ENCODE assay signal across 28 cellular contexts in the genomic region with DNA sequence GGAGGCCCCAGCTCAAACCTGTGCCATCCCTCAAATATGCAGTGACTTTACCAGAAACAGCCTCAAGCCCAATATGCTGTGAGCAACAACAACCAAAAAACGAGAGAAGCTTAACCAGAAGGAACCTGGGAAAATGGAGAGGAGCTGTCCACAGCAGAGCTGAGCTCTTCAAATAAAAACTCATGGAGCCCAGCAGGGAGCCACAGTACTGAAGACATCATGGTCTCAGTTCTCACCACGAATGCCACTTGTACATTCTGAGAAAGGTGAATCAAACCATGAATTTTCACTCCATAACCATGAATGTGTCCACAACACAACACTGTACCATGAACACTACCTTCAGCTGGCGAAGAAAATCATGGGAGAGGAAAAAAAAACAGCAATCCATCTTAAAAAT. TPM values are rescaled to one million over a fixed set of nuclear protein-coding genes. Genes with fewer than 3 reads are reported as not detected.
"Had no signal": no experiment of that assay in that cellular context is flagged by ENCODE, and none has a peak within 500 bp of the region (broad histone marks: within the 10 kb centered on the region; RNA-seq: fewer than 3 reads in every experiment).

No MANE protein-coding gene starts in this region.

- H3K4me3 ChIP-seq: esophagus squamous epithelium, gastrocnemius medialis, heart right ventricle, left lung, lower lobe of right lung, mucosa of descending colon had no signal

- H3K9me3 Mint-ChIP-seq: dendritic cell treated with granulocyte-macrophage colony-stimulating factor and Interleukin-4, amounts not matched to agents 40 ng/mL and 50 ng/mL, for 4 days; endodermal cell; mesothelial cell of epicardium; naive thymus-derived CD8-positive, alpha-beta T cell had no signal

- H3K4me3 Mint-ChIP-seq: dendritic cell treated with granulocyte-macrophage colony-stimulating factor and Interleukin-4, amounts not matched to agents 40 ng/mL and 50 ng/mL, for 4 days; effector memory CD8-positive, alpha-beta T cell; endodermal cell; mesothelial cell of epicardium; naive B cell; naive thymus-derived CD8-positive, alpha-beta T cell had no signal

- H3K27ac Mint-ChIP-seq: dendritic cell treated with granulocyte-macrophage colony-stimulating factor and Interleukin-4, amounts not matched to agents 40 ng/mL and 50 ng/mL, for 4 days; effector memory CD8-positive, alpha-beta T cell; endodermal cell; mesothelial cell of epicardium; naive thymus-derived CD8-positive, alpha-beta T cell had no signal

- H3K27me3 ChIP-seq: esophagus squamous epithelium, gastrocnemius medialis, heart right ventricle, left lung had no signal

- H3K36me3 ChIP-seq: esophagus squamous epithelium, gastrocnemius medialis, heart right ventricle, left lung, lower lobe of right lung had no signal

- H3K27me3 Mint-ChIP-seq: dendritic cell treated with granulocyte-macrophage colony-stimulating factor and Interleukin-4, amounts not matched to agents 40 ng/mL and 50 ng/mL, for 4 days; naive B cell had no signal

- H3K36me3 Mint-ChIP-seq: mesothelial cell of epicardium; naive thymus-derived CD8-positive, alpha-beta T cell had no signal

- DNase-seq: cortex of kidney; effector CD8-positive, alpha-beta T cell; effector memory CD8-positive, alpha-beta T cell; endodermal cell; erythroblast; esophagus squamous epithelium; foreskin fibroblast; foreskin melanocyte; gastrocnemius medialis; glutamatergic neuron; head of caudate nucleus; heart right ventricle; hippocampal formation; left cardiac atrium; left lung; left ventricle myocardium superior; lower lobe of right lung; mesenchymal stem cell; mucosa of descending colon; naive B cell; naive thymus-derived CD8-positive, alpha-beta T cell had no signal

- H3K9me3 ChIP-seq: esophagus squamous epithelium, gastrocnemius medialis, heart right ventricle, left lung, lower lobe of right lung, mucosa of descending colon had no signal

- ATAC-seq: effector memory CD8-positive, alpha-beta T cell; esophagus mucosa; gastrocnemius medialis; heart right ventricle; left cardiac atrium; left lung; left ventricle myocardium superior; lower lobe of right lung; mucosa of descending colon; naive thymus-derived CD8-positive, alpha-beta T cell had no signal

- H3K4me1 Mint-ChIP-seq: mesothelial cell of epicardium; naive thymus-derived CD8-positive, alpha-beta T cell had no signal

- H3K27ac ChIP-seq: epithelial cell of prostate, esophagus squamous epithelium, gastrocnemius medialis, heart right ventricle, left lung, lower lobe of right lung had no signal

- H3K4me1 ChIP-seq: esophagus squamous epithelium, gastrocnemius medialis, heart right ventricle, left lung, lower lobe of right lung had no signal

RNA-seq across cellular contexts. Expression of a gene that starts 50.5 kb away (rescaled TPM):
- total RNA-seq: lower leg skin, myocyte had no signal
- polyA plus RNA-seq: keratinocyte; naive thymus-derived CD8-positive, alpha-beta T cell had no signal
